In the genomic region with DNA sequence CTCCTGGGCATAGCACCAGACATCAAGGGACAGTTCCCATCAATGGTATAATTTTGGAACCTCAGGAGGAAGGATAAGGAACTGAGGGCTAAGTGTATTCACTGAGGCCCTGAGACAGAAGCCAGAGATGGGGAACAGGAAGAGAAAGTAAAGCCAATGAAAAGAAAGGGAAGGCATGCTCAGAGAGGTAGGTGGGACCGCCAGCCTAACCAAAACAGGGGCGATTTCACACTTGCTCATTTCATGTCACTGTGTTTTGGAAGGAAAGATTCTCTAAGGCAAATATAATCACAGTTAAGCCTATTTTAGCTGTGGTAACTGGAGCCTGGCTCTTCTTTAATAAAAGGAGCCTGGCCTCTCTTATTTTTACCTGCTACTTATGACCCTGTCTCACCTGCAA, we compare ENCODE assay signal across 27 cellular contexts.
"Had no signal": no experiment of that assay in that cellular context is flagged by ENCODE, and none has a peak within 500 bp of the region (broad histone marks: within the 10 kb centered on the region; RNA-seq: fewer than 3 reads in every experiment).

No MANE protein-coding gene starts in this region.

- FAIRE-seq: endometrium, endothelial cell of umbilical vein, frontal cortex had no signal

- H3K9me3 ChIP-seq: colonic mucosa, esophagus muscularis mucosa, esophagus squamous epithelium, gastrocnemius medialis, gastroesophageal sphincter, heart left ventricle, heart right ventricle had no signal

- H3K36me3 ChIP-seq: colonic mucosa, esophagus muscularis mucosa, esophagus squamous epithelium, gastrocnemius medialis, gastroesophageal sphincter had no signal

- H3K4me3 ChIP-seq: colonic mucosa, coronary artery, dorsolateral prefrontal cortex, esophagus muscularis mucosa, esophagus squamous epithelium, gastrocnemius medialis, gastroesophageal sphincter, heart left ventricle, heart right ventricle, hepatocyte had no signal

- DNase-seq: colonic mucosa; cortex of kidney; dermis blood vessel endothelial cell; dorsolateral prefrontal cortex; effector CD4-positive, alpha-beta T cell; effector CD8-positive, alpha-beta T cell; effector memory CD4-positive, alpha-beta T cell; effector memory CD8-positive, alpha-beta T cell; endodermal cell; erythroblast; esophagus squamous epithelium; foreskin fibroblast; foreskin keratinocyte; foreskin melanocyte; gastrocnemius medialis; glutamatergic neuron; heart left ventricle; heart right ventricle had no signal

- H2AFZ ChIP-seq: hepatocyte had no signal

- ATAC-seq: effector memory CD8-positive, alpha-beta T cell; esophagus mucosa; foreskin keratinocyte; gastrocnemius medialis; gastroesophageal sphincter; heart left ventricle; heart right ventricle had no signal

- H3K27me3 ChIP-seq: colonic mucosa, dorsolateral prefrontal cortex, esophagus muscularis mucosa, esophagus squamous epithelium, foreskin keratinocyte, gastrocnemius medialis, gastroesophageal sphincter, heart left ventricle, heart right ventricle, hepatocyte had no signal

- H3K79me2 ChIP-seq: hepatocyte had no signal

- H3K27ac ChIP-seq: colonic mucosa, coronary artery, epithelial cell of prostate, esophagus muscularis mucosa, esophagus squamous epithelium, foreskin keratinocyte, gastrocnemius medialis, gastroesophageal sphincter, heart left ventricle, heart right ventricle, hepatocyte had no signal

- H3K4me1 ChIP-seq: colonic mucosa, esophagus muscularis mucosa, esophagus squamous epithelium, gastroesophageal sphincter had no signal

- H3K4me2 ChIP-seq: hepatocyte had no signal
